11 cellular contexts compared by ENCODE assay signal in the genomic region with DNA sequence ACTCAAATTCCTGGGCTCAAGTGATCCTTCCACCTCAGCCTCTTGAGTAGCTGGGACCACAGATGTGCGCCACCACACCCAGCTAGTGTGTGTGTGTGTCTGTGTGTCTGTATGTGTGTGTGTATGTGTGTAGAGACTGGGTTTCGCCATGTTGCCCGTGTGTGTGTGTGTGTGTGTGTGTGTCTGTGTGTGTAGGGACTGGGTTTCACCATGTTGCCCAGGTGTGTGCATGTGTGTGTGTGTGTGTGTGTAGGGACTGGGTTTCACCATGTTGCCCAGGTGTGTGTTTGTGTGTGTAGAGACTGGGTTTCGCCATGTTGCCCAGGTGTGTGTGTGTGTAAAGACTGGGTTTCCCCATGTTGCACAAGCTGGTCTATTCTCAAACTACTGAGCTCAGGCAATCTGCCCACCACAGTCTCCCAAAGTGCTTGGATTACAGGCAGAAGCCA. TPM values are rescaled to one million over a fixed set of nuclear protein-coding genes. Genes with fewer than 3 reads are reported as not detected.
DNase-seq lines count a peak whose midpoint lies in the region; ATAC-seq, FAIRE-seq and TF ChIP-seq lines count a peak whose summit lies in the region.
"Had no signal": no experiment of that assay in that cellular context is flagged by ENCODE, and none has a peak within 500 bp of the region (broad histone marks: within the 10 kb centered on the region; RNA-seq: fewer than 3 reads in every experiment).

No MANE protein-coding gene starts in this region.

- no peak for TF ChIP-seq CTCF in A549 (IDR thresholded peaks at IDR 0.05)
- no peak for TF ChIP-seq CTCF in activated CD8-positive, alpha-beta T cell treated with anti-CD3 and anti-CD28 coated beads for 36 hours (IDR thresholded peaks at IDR 0.05)

- TF ChIP-seq RAD21 in A549 (conservative IDR thresholded peaks at IDR 0.05 in 1 of 2, IDR thresholded peaks at IDR 0.05 in 1 of 2) = no peak

- no peak overlapping the region for H2AFZ ChIP-seq in GM23248

- in situ Hi-C loops in GM23248 (cut with MboI) = no loop called here

- H3K4me1 ChIP-seq in A549 (peaks cover 27% of the 10 kb centered on the region), GM23248 (ENCODE audit: insufficient read depth) (peaks cover 27% of the 10 kb centered on the region)

- peak overlapping the region; percentile 8 for H3K27ac Mint-ChIP-seq in activated CD8-positive, alpha-beta T cell treated with anti-CD3 and anti-CD28 coated beads for 36 hours
- no peak overlapping the region for H3K27ac Mint-ChIP-seq in stimulated activated naive B cell treated with anti-CD40 and anti-IgM and Interleukin-4, amounts not matched to agents 10 μg/mL and 1 μg/mL and 100 μg/mL, for 72 hours

- H4K20me1 ChIP-seq in GM23248 (ENCODE audit: insufficient read depth) = no peaks in the 10 kb centered on the region

- intact Hi-C loops in activated CD8-positive, alpha-beta T cell treated with anti-CD3 and anti-CD28 coated beads for 36 hours (cut with micrococcal nuclease) = no loop called here

- H3K27ac ChIP-seq in A549 = peak overlapping the region; percentile 9 to 70; a peak in 3 of 6 replicates
- H3K27ac ChIP-seq in GM23248 = peak overlapping the region; percentile 60

- no peaks in the 10 kb centered on the region for H3K9me2 ChIP-seq in GM23248 (ENCODE audit: insufficient read depth)

- H3K9me3 ChIP-seq in A549 (no peaks in the 10 kb centered on the region), GM23248 (ENCODE audit: low read depth) (no peaks in the 10 kb centered on the region)

- WGBS in A549 (ENCODE audit: missing lambda C conversion rate) = 76% methylated on average over 3 of the region's 4 CpGs
- WGBS in GM23248 (ENCODE audit: low coverage in 1 of 2, low lambda C conversion rate in 2 of 2, missing lambda C conversion rate in 2 of 2), 2 experiments = 87 to 100% methylated on average over 4 of the region's 4 CpGs

- no peak for DNase-seq in A549 (ENCODE audit: low read depth in 1 of 2, low spot score in 1 of 2)
- DNase-seq in GM23248 = peak; percentile 7
- DNase-seq in activated CD8-positive, alpha-beta T cell treated with anti-CD3 and anti-CD28 coated beads for 36 hours = no peak
- DNase-seq in iris pigment epithelial cell (ENCODE audit: low read depth) = peak; percentile 65
- no peak for DNase-seq in nucleus accumbens (lab: John Stamatoyannopoulos, UW)
- DNase-seq in foreskin melanocyte = no peak
- no peak for DNase-seq in stimulated activated naive B cell treated with anti-CD40 and anti-IgM and Interleukin-4, amounts not matched to agents 10 μg/mL and 1 μg/mL and 100 μg/mL, for 72 hours
- DNase-seq: activated effector memory CD4-positive, alpha-beta T cell treated with Interleukin-2 at 50 U/mL for 16 hours; NCI-H1105 had no signal

- H3K36me3 Mint-ChIP-seq in activated CD8-positive, alpha-beta T cell treated with anti-CD3 and anti-CD28 coated beads for 36 hours (ENCODE audit: low read depth) = peaks cover 21% of the 10 kb centered on the region
- peaks cover 21 to 44% of the 10 kb centered on the region in 2 donors for H3K36me3 Mint-ChIP-seq in stimulated activated naive B cell treated with anti-CD40 and anti-IgM and Interleukin-4, amounts not matched to agents 10 μg/mL and 1 μg/mL and 100 μg/mL, for 72 hours

- no peaks in the 10 kb centered on the region for H3K9me3 Mint-ChIP-seq in activated CD8-positive, alpha-beta T cell treated with anti-CD3 and anti-CD28 coated beads for 36 hours
- H3K9me3 Mint-ChIP-seq in stimulated activated naive B cell treated with anti-CD40 and anti-IgM and Interleukin-4, amounts not matched to agents 10 μg/mL and 1 μg/mL and 100 μg/mL, for 72 hours = no peaks in the 10 kb centered on the region

- H3K9ac ChIP-seq in GM23248 = no peak overlapping the region

- no peak for TF ChIP-seq POLR2A in A549 (IDR thresholded peaks at IDR 0.05; ENCODE audit: low read length)

- peaks cover 18% of the 10 kb centered on the region; the same call in 1 of the 2 replicates for H3F3A ChIP-seq in GM23248 (ENCODE audit: insufficient read depth)

- H3K4me3 Mint-ChIP-seq in activated CD8-positive, alpha-beta T cell treated with anti-CD3 and anti-CD28 coated beads for 36 hours = no peak overlapping the region
- no peak overlapping the region for H3K4me3 Mint-ChIP-seq in stimulated activated naive B cell treated with anti-CD40 and anti-IgM and Interleukin-4, amounts not matched to agents 10 μg/mL and 1 μg/mL and 100 μg/mL, for 72 hours

- POLR2A ChIA-PET in A549 (lab: Yijun Ruan, JAX) = interaction anchor here (1.3 to 2.0 kb wide), 2 partner anchors 12 to 28 kb away, joined by 6 to 8 read pairs; a partner anchor contains a TSS
- POLR2A ChIA-PET in activated CD8-positive, alpha-beta T cell treated with anti-CD3 and anti-CD28 coated beads for 36 hours (lab: Charles Lee) = no interaction called here

- no peak for FAIRE-seq in A549 (lab: Jason Lieb, UNC)
- FAIRE-seq: TTC549 had no signal

- H3K27me3 Mint-ChIP-seq in activated CD8-positive, alpha-beta T cell treated with anti-CD3 and anti-CD28 coated beads for 36 hours = no peaks in the 10 kb centered on the region
- H3K27me3 Mint-ChIP-seq in stimulated activated naive B cell treated with anti-CD40 and anti-IgM and Interleukin-4, amounts not matched to agents 10 μg/mL and 1 μg/mL and 100 μg/mL, for 72 hours = no peaks in the 10 kb centered on the region

- CTCF ChIA-PET in A549 (lab: Yijun Ruan, JAX) = interaction anchor here (1.3 kb wide), 1 partner anchor 12 kb away, joined by 4 read pairs; no protein-coding TSS in a partner anchor
- CTCF ChIA-PET in activated CD8-positive, alpha-beta T cell treated with anti-CD3 and anti-CD28 coated beads for 36 hours (lab: Charles Lee) = no interaction called here

- no peaks in the 10 kb centered on the region for H3K27me3 ChIP-seq in GM23248 (replicated peaks; ENCODE audit: insufficient read depth)

- H3K4me3 ChIP-seq in A549 = no peak overlapping the region
- H3K4me3 ChIP-seq in GM23248 = no peak overlapping the region

- ATAC-seq in A549 = no peak
- no peak for ATAC-seq in activated CD8-positive, alpha-beta T cell treated with anti-CD3 and anti-CD28 coated beads for 36 hours
- ATAC-seq in stimulated activated naive B cell treated with anti-CD40 and anti-IgM and Interleukin-4, amounts not matched to agents 10 μg/mL and 1 μg/mL and 100 μg/mL, for 72 hours (replicated peaks) = no peak
- ATAC-seq in GM18873 (IDR thresholded peaks at IDR 0.05; ENCODE audit: low FRiP score, unreplicated experiment) = no peak

- no peaks in the 10 kb centered on the region for H3K79me2 ChIP-seq in GM23248 (ENCODE audit: insufficient read depth)

- TF ChIP-seq EP300 in A549 (IDR thresholded peaks at IDR 0.05) = no peak

- peak overlapping the region; percentile 55 for H3K4me2 ChIP-seq in A549
- peak overlapping the region; percentile 78 for H3K4me2 ChIP-seq in GM23248 (ENCODE audit: unreplicated experiment)

- peaks cover 2% of the 10 kb centered on the region; the same call in 1 of the 2 replicates for H3K36me3 ChIP-seq in GM23248 (ENCODE audit: low read depth)

- H3K4me1 Mint-ChIP-seq in activated CD8-positive, alpha-beta T cell treated with anti-CD3 and anti-CD28 coated beads for 36 hours (ENCODE audit: low read depth) = peaks cover 15% of the 10 kb centered on the region
- peaks cover 0 to 2% of the 10 kb centered on the region in 2 donors for H3K4me1 Mint-ChIP-seq in stimulated activated naive B cell treated with anti-CD40 and anti-IgM and Interleukin-4, amounts not matched to agents 10 μg/mL and 1 μg/mL and 100 μg/mL, for 72 hours

TF ChIP-seq in A549, 52 proteins besides CTCF, POLR2A, EP300 and RAD21:
- TF ChIP-seq ZC3H11A (IDR thresholded peaks at IDR 0.05) (no peak), HEYL (CRISPR knock-in tag; IDR thresholded peaks at IDR 0.05) (no peak)

RNA-seq across cellular contexts. Expression of a gene that starts 28.3 kb away (rescaled TPM):
- polyA plus RNA-seq in A549 (2011; rRNA removed) (39.7 and 42.5 TPM in 2 replicates), A549 (2017; fragmentation: RNase III; extraction: RNeasy Plus Mini Kit Qiagen cat#74134 plus additional on column Dnase treatment) (39.6 to 40.4 TPM (median 40.3 TPM) in 3 replicates), GM23248 (2016; fragmentation: Nextera tagmentation; extraction: Ambion mirVana) (24.7 and 24.9 TPM in 2 replicates)
- 33.1 and 33.7 TPM in 2 replicates for polyA plus RNA-seq in A549 (2012; cell fraction: cytosol; rRNA removed)
- polyA plus RNA-seq in A549 (2012; cell fraction: nucleus; rRNA removed) = 42.4 and 59.1 TPM in 2 replicates
- polyA minus RNA-seq in A549 (2011; rRNA and poly(A)+ RNA removed) = 38.7 and 41.2 TPM in 2 replicates
- total RNA-seq in GM23248 (2014; rRNA removed; shearing (Covaris generic)) = 18.3 and 19.5 TPM in 2 replicates
- 10 to 100 TPM; 35.4 to 38.2 TPM for total RNA-seq in activated CD8-positive, alpha-beta T cell treated with anti-CD3 and anti-CD28 coated beads for 36 hours

Comparison
In these comparisons a context has a peak if more than half of its experiments do, and no peak if none do; other contexts are left out.
1. DNase-seq: peak in GM23248 (single experiment) and iris pigment epithelial cell (single experiment); none in A549 (0 of 2), activated CD8-positive, alpha-beta T cell treated with anti-CD3 and anti-CD28 coated beads for 36 hours (single experiment), nucleus accumbens (0 of 56), foreskin melanocyte (single experiment) and stimulated activated naive B cell treated with anti-CD40 and anti-IgM and Interleukin-4, amounts not matched to agents 10 μg/mL and 1 μg/mL and 100 μg/mL, for 72 hours (single experiment).